4 cellular contexts compared by ENCODE assay signal in genomic region chr13:24699541-24699940, GRCh38. TPM values are rescaled to one million over a fixed set of nuclear protein-coding genes. Genes with fewer than 3 reads are reported as not detected.
"Had no signal": no experiment of that assay in that cellular context is flagged by ENCODE, and none has a peak within 500 bp of the region (broad histone marks: within the 10 kb centered on the region; RNA-seq: fewer than 3 reads in every experiment).

No MANE protein-coding gene starts in this region.

- ATAC-seq: GM12878 had no signal

- H3K4me3 ChIP-seq: GM12878 had no signal

- DNase-seq: GDM1, GF-D8 had no signal

RNA-seq across cellular contexts. Expression of gene ATP12A, which starts 19.3 kb away (rescaled TPM):
- total RNA-seq: G401 had no signal
